ENCODE assay signal across 24 cellular contexts in the genomic region with DNA sequence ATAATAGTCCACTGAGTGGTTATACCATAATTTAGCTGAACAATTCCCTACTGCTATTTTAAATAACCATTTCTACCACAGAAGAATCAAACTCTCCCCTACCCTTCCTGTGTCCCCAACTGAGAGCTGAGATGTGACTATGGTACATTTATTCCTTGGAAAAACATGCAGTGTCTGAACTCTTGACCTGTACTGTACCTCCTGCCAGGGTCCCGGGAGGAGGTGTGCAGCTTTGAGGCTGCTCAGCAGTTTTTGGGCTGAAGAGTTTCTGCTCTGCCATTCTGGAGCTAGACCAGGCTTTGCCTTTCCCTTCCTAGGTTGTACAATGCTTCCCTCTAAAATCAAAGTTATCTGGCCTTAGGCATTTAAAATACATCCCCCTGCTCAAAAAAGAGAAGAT.
A peak's percentile ranks its signal among the peaks of the same experiment; 100 is the strongest.
DNase-seq lines count a peak whose midpoint lies in the region; ATAC-seq, FAIRE-seq and TF ChIP-seq lines count a peak whose summit lies in the region.
"Had no signal": no experiment of that assay in that cellular context is flagged by ENCODE, and none has a peak within 500 bp of the region (broad histone marks: within the 10 kb centered on the region; RNA-seq: fewer than 3 reads in every experiment).

No MANE protein-coding gene starts in this region.

- TF ChIP-seq EP300 in A549 (IDR thresholded peaks at IDR 0.05), result no peak

- H3K4me1 Mint-ChIP-seq in osteocyte (ENCODE audit: unreplicated experiment), result peaks cover 47% of the 10 kb centered on the region
- H3K4me1 Mint-ChIP-seq in activated T-helper 1 cell treated with anti-CD3 and anti-CD28 coated beads, Interleukin-12 subunit alpha, Interleukin-12 subunit beta, Interleukin-2, Interleukin-4 antibody, amounts not matched to agents 30 ng/mL and 10 ng/mL and 1 ng/mL, durations not matched to agents 14 hours and 24 hours and 36 hours (ENCODE audit: low read depth), result peaks cover 8% of the 10 kb centered on the region
- H3K4me1 Mint-ChIP-seq: B cell had no signal

- H3K27ac ChIP-seq in A549 (peak overlapping the region; percentile 55 to 75; a peak in 5 of 6 replicates), angular gyrus (ENCODE audit: low read depth, low read length) (peak overlapping the region; percentile 89), foreskin keratinocyte (peak overlapping the region; percentile 96)
- H3K27ac ChIP-seq: HL-60, Peyer's patch, SJSA1 had no signal

- no peaks in the 10 kb centered on the region for H3K27me3 Mint-ChIP-seq in osteocyte (ENCODE audit: unreplicated experiment)
- H3K27me3 Mint-ChIP-seq in activated T-helper 1 cell treated with anti-CD3 and anti-CD28 coated beads, Interleukin-12 subunit alpha, Interleukin-12 subunit beta, Interleukin-2, Interleukin-4 antibody, amounts not matched to agents 30 ng/mL and 10 ng/mL and 1 ng/mL, durations not matched to agents 14 hours and 24 hours and 36 hours (ENCODE audit: insufficient read depth), result peaks cover 1% of the 10 kb centered on the region
- H3K27me3 Mint-ChIP-seq: B cell had no signal

- peaks cover 5% of the 10 kb centered on the region; the same call in 2 of the 3 replicates for H3K9me3 ChIP-seq in A549
- H3K9me3 ChIP-seq: Peyer's patch, SJSA1 had no signal

- POLR2A ChIA-PET in A549 (lab: Yijun Ruan, JAX), result no interaction called here

- CTCF ChIA-PET in A549 (lab: Yijun Ruan, JAX), result no interaction called here

- H3K4me2 ChIP-seq in A549, result 0 out of 3 replicates have a peak overlapping the region, but pooled peaks have one; percentile 8

- TF ChIP-seq RAD21 in A549 (conservative IDR thresholded peaks at IDR 0.05 in 1 of 2, IDR thresholded peaks at IDR 0.05 in 1 of 2), result no peak

- ATAC-seq in A549, result no peak
- ATAC-seq in foreskin keratinocyte, result no peak
- ATAC-seq in HG03457 (IDR thresholded peaks at IDR 0.05; ENCODE audit: unreplicated experiment), result no peak
- ATAC-seq: HepG2 had no signal

- H3K4me1 ChIP-seq in A549 (peaks cover 44% of the 10 kb centered on the region), foreskin keratinocyte (peaks cover 26% of the 10 kb centered on the region)
- H3K4me1 ChIP-seq: Peyer's patch, SJSA1 had no signal

- H3K27ac Mint-ChIP-seq in osteocyte (ENCODE audit: unreplicated experiment), result peak overlapping the region; percentile 74
- H3K27ac Mint-ChIP-seq in activated T-helper 1 cell treated with anti-CD3 and anti-CD28 coated beads, Interleukin-12 subunit alpha, Interleukin-12 subunit beta, Interleukin-2, Interleukin-4 antibody, amounts not matched to agents 30 ng/mL and 10 ng/mL and 1 ng/mL, durations not matched to agents 14 hours and 24 hours and 36 hours, result no peak overlapping the region
- H3K27ac Mint-ChIP-seq: B cell had no signal

- DNase-seq in A549 (ENCODE audit: low read depth in 1 of 2, low spot score in 1 of 2), result no peak
- no peak for DNase-seq in foreskin keratinocyte
- no peak for DNase-seq in osteocyte (ENCODE audit: extremely low spot score, unreplicated experiment)
- no peak for DNase-seq in activated T-helper 1 cell treated with anti-CD3 and anti-CD28 coated beads, Interleukin-12 subunit alpha, Interleukin-12 subunit beta, Interleukin-2, Interleukin-4 antibody, amounts not matched to agents 30 ng/mL and 10 ng/mL and 1 ng/mL, durations not matched to agents 14 hours and 24 hours and 36 hours (ENCODE audit: low spot score)
- DNase-seq in HuH-7 (ENCODE audit: low spot score), result no peak
- no peak for DNase-seq in DMS153 (lab: John Stamatoyannopoulos, UW)
- DNase-seq: EL, KG1, NCI-H1092 treated with DMSO at 0.1 percent for 48 hours, NCI-H1436 treated with DMSO at 0.1 percent for 48 hours, NCI-H2029 treated with DMSO at 0.1 percent for 48 hours, NCI-H524 treated with DMSO at 0.1 percent for 48 hours, NCI-H82, Peyer's patch had no signal

- H3K9me3 Mint-ChIP-seq in osteocyte (ENCODE audit: unreplicated experiment), result no peaks in the 10 kb centered on the region
- H3K9me3 Mint-ChIP-seq in activated T-helper 1 cell treated with anti-CD3 and anti-CD28 coated beads, Interleukin-12 subunit alpha, Interleukin-12 subunit beta, Interleukin-2, Interleukin-4 antibody, amounts not matched to agents 30 ng/mL and 10 ng/mL and 1 ng/mL, durations not matched to agents 14 hours and 24 hours and 36 hours, result no peaks in the 10 kb centered on the region
- H3K9me3 Mint-ChIP-seq: CD14-positive monocyte had no signal

- 56% methylated on average over 1 of the region's 1 CpG for WGBS in A549 (ENCODE audit: missing lambda C conversion rate)

- FAIRE-seq in A549 (lab: Jason Lieb, UNC), result no peak
- FAIRE-seq: A204.1, D721Med, GM19239, HepG2 had no signal

- H3K27me3 ChIP-seq in foreskin keratinocyte, result no peaks in the 10 kb centered on the region
- H3K27me3 ChIP-seq: Peyer's patch, SJSA1 had no signal

- no peak overlapping the region for H3K4me3 ChIP-seq in A549
- H3K4me3 ChIP-seq: Peyer's patch, SJSA1 had no signal

- H3K4me3 Mint-ChIP-seq in osteocyte (ENCODE audit: unreplicated experiment), result no peak overlapping the region
- H3K4me3 Mint-ChIP-seq in activated T-helper 1 cell treated with anti-CD3 and anti-CD28 coated beads, Interleukin-12 subunit alpha, Interleukin-12 subunit beta, Interleukin-2, Interleukin-4 antibody, amounts not matched to agents 30 ng/mL and 10 ng/mL and 1 ng/mL, durations not matched to agents 14 hours and 24 hours and 36 hours, result no peak overlapping the region
- H3K4me3 Mint-ChIP-seq: B cell, CD14-positive monocyte had no signal

- no peaks in the 10 kb centered on the region for H3K36me3 Mint-ChIP-seq in osteocyte (ENCODE audit: unreplicated experiment)
- no peaks in the 10 kb centered on the region for H3K36me3 Mint-ChIP-seq in activated T-helper 1 cell treated with anti-CD3 and anti-CD28 coated beads, Interleukin-12 subunit alpha, Interleukin-12 subunit beta, Interleukin-2, Interleukin-4 antibody, amounts not matched to agents 30 ng/mL and 10 ng/mL and 1 ng/mL, durations not matched to agents 14 hours and 24 hours and 36 hours (ENCODE audit: low read depth)
- H3K36me3 Mint-ChIP-seq: CD14-positive monocyte had no signal

- TF ChIP-seq POLR2A in A549 (IDR thresholded peaks at IDR 0.05; ENCODE audit: low read length), result no peak

- TF ChIP-seq CTCF in A549 (IDR thresholded peaks at IDR 0.05), result no peak
- no peak for TF ChIP-seq CTCF in foreskin keratinocyte (conservative IDR thresholded peaks at IDR 0.05)
- TF ChIP-seq CTCF in osteocyte (IDR thresholded peaks at IDR 0.05), result no peak

- intact Hi-C loops in activated T-helper 1 cell treated with anti-CD3 and anti-CD28 coated beads, Interleukin-12 subunit alpha, Interleukin-12 subunit beta, Interleukin-2, Interleukin-4 antibody, amounts not matched to agents 30 ng/mL and 10 ng/mL and 1 ng/mL, durations not matched to agents 14 hours and 24 hours and 36 hours (cut with micrococcal nuclease), result no loop called here

TF ChIP-seq in A549, 52 proteins besides CTCF, POLR2A, EP300 and RAD21:
- TF ChIP-seq RFX5 (IDR thresholded peaks at IDR 0.05) (no peak), ZC3H11A (IDR thresholded peaks at IDR 0.05) (no peak), NFE2L2 (conservative IDR thresholded peaks at IDR 0.05; ENCODE audit: low read length) (no peak), CBX2 (IDR thresholded peaks at IDR 0.05; ENCODE audit: borderline replicate concordance, low read depth) (no peak), CBX8 (IDR thresholded peaks at IDR 0.05) (no peak)
- TF ChIP-seq, protein P1, sequence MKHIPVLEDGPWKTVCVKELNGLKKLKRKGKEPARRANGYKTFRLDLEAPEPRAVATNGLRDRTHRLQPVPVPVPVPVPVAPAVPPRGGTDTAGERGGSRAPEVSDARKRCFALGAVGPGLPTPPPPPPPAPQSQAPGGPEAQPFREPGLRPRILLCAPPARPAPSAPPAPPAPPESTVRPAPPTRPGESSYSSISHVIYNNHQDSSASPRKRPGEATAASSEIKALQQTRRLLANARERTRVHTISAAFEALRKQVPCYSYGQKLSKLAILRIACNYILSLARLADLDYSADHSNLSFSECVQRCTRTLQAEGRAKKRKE (CRISPR knock-in tag; IDR thresholded peaks at IDR 0.05; ENCODE audit: low read depth), result no peak
TF ChIP-seq in A549: peak in this region for 0.
